1 cellular context compared by ENCODE assay signal in genomic region chr2:10196948-10197717, GRCh38.
TF ChIP-seq lines count a peak whose summit lies in the region.

No MANE protein-coding gene starts in this region.

TF ChIP-seq in K562, 482 proteins besides CTCF, POLR2A, EP300 and RAD21 (continues in another document):
- TF ChIP-seq CREB3L1 (IDR thresholded peaks at IDR 0.05; ENCODE audit: borderline replicate concordance, low read depth): no peak
- no peak for TF ChIP-seq NR2F6 (CRISPR knock-in tag; IDR thresholded peaks at IDR 0.05)
- TF ChIP-seq JUN (IDR thresholded peaks at IDR 0.05; ENCODE audit: borderline replicate concordance, low read depth, low read length): no peak
- no peak for TF ChIP-seq JUN (CRISPR knock-in tag; IDR thresholded peaks at IDR 0.05; ENCODE audit: borderline replicate concordance)
- peak; percentile 55 for TF ChIP-seq ZNF316 (IDR thresholded peaks at IDR 0.05)
- TF ChIP-seq POLR2G (IDR thresholded peaks at IDR 0.05; ENCODE audit: low read depth, low read length): peak; percentile 38; the same call in 1 of the 2 replicates
- no peak for TF ChIP-seq HMGXB4 (CRISPR knock-in tag; IDR thresholded peaks at IDR 0.05)
- TF ChIP-seq ZNF609 (CRISPR knock-in tag; IDR thresholded peaks at IDR 0.05; ENCODE audit: borderline replicate concordance): no peak
- no peak for TF ChIP-seq ZNF174 (CRISPR knock-in tag; IDR thresholded peaks at IDR 0.05)
- TF ChIP-seq LCOR (CRISPR knock-in tag; IDR thresholded peaks at IDR 0.05): no peak
- no peak for TF ChIP-seq EP400 (IDR thresholded peaks at IDR 0.05)
- TF ChIP-seq CUX1 (CRISPR knock-in tag; IDR thresholded peaks at IDR 0.05): no peak
- TF ChIP-seq CREM (IDR thresholded peaks at IDR 0.05; ENCODE audit: low read depth): no peak
- no peak for TF ChIP-seq MEF2D (tag; conservative IDR thresholded peaks at IDR 0.05; ENCODE audit: low read depth)
- no peak for TF ChIP-seq ZBTB33 (CRISPR knock-in tag; IDR thresholded peaks at IDR 0.05)
- no peak for TF ChIP-seq THRB (CRISPR knock-in tag; conservative IDR thresholded peaks at IDR 0.05)
- no peak for TF ChIP-seq PHF20 (IDR thresholded peaks at IDR 0.05; ENCODE audit: partially characterized antibody)
- TF ChIP-seq CBX1 (IDR thresholded peaks at IDR 0.05; ENCODE audit: low read depth): no peak
- no peak for TF ChIP-seq MITF (IDR thresholded peaks at IDR 0.05)
- TF ChIP-seq MAFG (tag; conservative IDR thresholded peaks at IDR 0.05): peak; percentile 32; the same call in 1 of the 2 replicates
- no peak for TF ChIP-seq HDAC3 (IDR thresholded peaks at IDR 0.05; ENCODE audit: borderline replicate concordance, partially characterized antibody)
- no peak for TF ChIP-seq ZBTB26 (CRISPR knock-in tag; IDR thresholded peaks at IDR 0.05)
- no peak for TF ChIP-seq CC2D1A (IDR thresholded peaks at IDR 0.05)
- TF ChIP-seq SNAPC5 (CRISPR knock-in tag; IDR thresholded peaks at IDR 0.05): no peak
- no peak for TF ChIP-seq SETDB1 (IDR thresholded peaks at IDR 0.05; ENCODE audit: low read length)
- no peak for TF ChIP-seq GTF2B (IDR thresholded peaks at IDR 0.05; ENCODE audit: extremely low read depth, insufficient read length)
- TF ChIP-seq MAFF (IDR thresholded peaks at IDR 0.05; ENCODE audit: low read length): peak; percentile 13; the same call in 1 of the 2 replicates
- no peak for TF ChIP-seq ZNF586 (CRISPR knock-in tag; conservative IDR thresholded peaks at IDR 0.05)
- TF ChIP-seq SOX6 (IDR thresholded peaks at IDR 0.05): no peak
- no peak for TF ChIP-seq ARID3B (CRISPR knock-in tag; IDR thresholded peaks at IDR 0.05; ENCODE audit: borderline replicate concordance)
- no peak for TF ChIP-seq CHCHD3 (CRISPR knock-in tag; IDR thresholded peaks at IDR 0.05)
- TF ChIP-seq ZNF584 (CRISPR knock-in tag; IDR thresholded peaks at IDR 0.05; ENCODE audit: low read depth): no peak
- no peak for TF ChIP-seq MLLT1 (IDR thresholded peaks at IDR 0.05)
